ENCODE assay signal across 8 cellular contexts in the genomic region with DNA sequence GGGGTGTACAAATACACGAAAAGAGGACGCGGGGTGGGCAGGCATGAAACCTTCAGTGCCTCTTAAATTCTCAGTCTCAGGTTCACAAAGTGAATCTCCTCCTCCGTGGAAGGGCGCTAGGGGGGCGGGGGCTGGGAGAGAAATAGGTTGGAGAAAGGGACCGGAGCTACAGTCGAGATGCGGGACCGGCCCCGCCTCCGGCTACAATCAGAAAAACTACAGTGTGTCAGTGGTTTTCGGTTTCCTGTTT. TPM values are rescaled to one million over a fixed set of nuclear protein-coding genes. Genes with fewer than 3 reads are reported as not detected.
A peak's percentile ranks its signal among the peaks of the same experiment; 100 is the strongest.
DNase-seq lines count a peak whose midpoint lies in the region; ATAC-seq and TF ChIP-seq lines count a peak whose summit lies in the region.

No MANE protein-coding gene starts in this region.

- intact Hi-C loops in prostate gland (cut with DNase I), result loop anchor here (2.0 to 10.0 kb wide), 8 partner anchors 53 to 483 kb away; partner anchors contain the start of gene MGST2

- ATAC-seq in HG03378 (IDR thresholded peaks at IDR 0.05; ENCODE audit: unreplicated experiment), result no peak

- TF ChIP-seq CTCF in fibroblast of pulmonary artery (IDR thresholded peaks at IDR 0.05; ENCODE audit: low read length, missing control alignments) (no peak), prostate gland (IDR thresholded peaks at IDR 0.05) (peak in 1 of 4 experiments; percentile 1)

- no peaks in the 10 kb centered on the region for H3K27me3 ChIP-seq in prostate gland (replicated peaks; ENCODE audit: insufficient read depth)

- TF ChIP-seq POLR2A in prostate gland (IDR thresholded peaks at IDR 0.05), result peak; percentile 7

- POLR2A ChIA-PET in activated CD4-positive, alpha-beta memory T cell treated with anti-CD3 and anti-CD28 coated beads, Interleukin-2, amount 10 ng/mL, durations not matched to agents 7 days and 5 days (lab: Charles Lee), result interaction anchor here (0.7 to 2.3 kb wide), 13 partner anchors 12 to 591 kb away, joined by 3 to 11 read pairs (median 4); partner anchors contain the start of gene SCOC

- H3K27ac ChIP-seq in prostate gland, result peak overlapping the region; percentile 97 to 99

- H3K4me3 Mint-ChIP-seq in activated T-cell treated with anti-CD3 and anti-CD28 coated beads, Interleukin-2, amount 50 U/mL, for 24 hours, result peak overlapping the region; percentile 86
- H3K4me3 Mint-ChIP-seq in activated CD4-positive, alpha-beta memory T cell treated with anti-CD3 and anti-CD28 coated beads, Interleukin-2, amount 10 ng/mL, durations not matched to agents 7 days and 5 days, result peak overlapping the region; percentile 91

- H3K4me1 Mint-ChIP-seq in activated T-cell treated with anti-CD3 and anti-CD28 coated beads, Interleukin-2, amount 50 U/mL, for 24 hours (ENCODE audit: low read depth), result peaks cover 38% of the 10 kb centered on the region
- H3K4me1 Mint-ChIP-seq in activated CD4-positive, alpha-beta memory T cell treated with anti-CD3 and anti-CD28 coated beads, Interleukin-2, amount 10 ng/mL, durations not matched to agents 7 days and 5 days, result peaks cover 35% of the 10 kb centered on the region

- no peaks in the 10 kb centered on the region for H3K9me3 Mint-ChIP-seq in activated T-cell treated with anti-CD3 and anti-CD28 coated beads, Interleukin-2, amount 50 U/mL, for 24 hours
- H3K9me3 Mint-ChIP-seq in activated CD4-positive, alpha-beta memory T cell treated with anti-CD3 and anti-CD28 coated beads, Interleukin-2, amount 10 ng/mL, durations not matched to agents 7 days and 5 days, result no peaks in the 10 kb centered on the region

- H3K27me3 Mint-ChIP-seq in activated T-cell treated with anti-CD3 and anti-CD28 coated beads, Interleukin-2, amount 50 U/mL, for 24 hours, result peaks cover 33% of the 10 kb centered on the region
- H3K27me3 Mint-ChIP-seq in activated CD4-positive, alpha-beta memory T cell treated with anti-CD3 and anti-CD28 coated beads, Interleukin-2, amount 10 ng/mL, durations not matched to agents 7 days and 5 days, result peaks cover 61% of the 10 kb centered on the region

- H3K27ac Mint-ChIP-seq in activated T-cell treated with anti-CD3 and anti-CD28 coated beads, Interleukin-2, amount 50 U/mL, for 24 hours, result peak overlapping the region; percentile 83
- H3K27ac Mint-ChIP-seq in activated CD4-positive, alpha-beta memory T cell treated with anti-CD3 and anti-CD28 coated beads, Interleukin-2, amount 10 ng/mL, durations not matched to agents 7 days and 5 days, result peak overlapping the region; percentile 78

- H3K36me3 ChIP-seq in prostate gland, result no peaks in the 10 kb centered on the region

- H3K4me1 ChIP-seq in prostate gland (replicated peaks), result peaks cover 6% of the 10 kb centered on the region

- peaks cover 2% of the 10 kb centered on the region for H3K36me3 Mint-ChIP-seq in activated T-cell treated with anti-CD3 and anti-CD28 coated beads, Interleukin-2, amount 50 U/mL, for 24 hours (ENCODE audit: low read depth)
- H3K36me3 Mint-ChIP-seq in activated CD4-positive, alpha-beta memory T cell treated with anti-CD3 and anti-CD28 coated beads, Interleukin-2, amount 10 ng/mL, durations not matched to agents 7 days and 5 days (ENCODE audit: low read depth), result peaks cover 5% of the 10 kb centered on the region

- H3K4me3 ChIP-seq in fibroblast of pulmonary artery (replicated peaks; ENCODE audit: low read depth, low read length) (peak overlapping the region; percentile 79), prostate gland (peak overlapping the region; percentile 79 to 80)

- no peaks in the 10 kb centered on the region for H3K9me3 ChIP-seq in prostate gland

- CTCF ChIA-PET in activated CD4-positive, alpha-beta memory T cell treated with anti-CD3 and anti-CD28 coated beads, Interleukin-2, amount 10 ng/mL, durations not matched to agents 7 days and 5 days (lab: Charles Lee), result interaction anchor here (0.7 to 1.3 kb wide), 6 partner anchors 17 to 84 kb away, joined by 3 to 5 read pairs (median 3); no protein-coding TSS in a partner anchor

- DNase-seq in activated T-cell treated with anti-CD3 and anti-CD28 coated beads, Interleukin-2, amount 50 U/mL, for 24 hours, result no peak
- no peak for DNase-seq in activated T-cell treated with anti-CD3 and anti-CD28 coated beads, Interleukin-2, amount 50 U/mL, for 1 hour
- DNase-seq in activated CD4-positive, alpha-beta memory T cell treated with anti-CD3 and anti-CD28 coated beads, Interleukin-2, amount 10 ng/mL, durations not matched to agents 7 days and 5 days, result peak; percentile 76
- DNase-seq in fibroblast of pulmonary artery (ENCODE audit: low read depth) (no peak), prostate gland (ENCODE audit: low spot score) (peak; percentile 92), NK-92 (lab: John Stamatoyannopoulos, UW; ENCODE audit: unreplicated experiment) (no peak), MV-4-11 (lab: John Stamatoyannopoulos, UW) (no peak)

- 0% methylated on average over 13 of the region's 13 CpGs for WGBS in prostate gland

RNA-seq across cellular contexts. Expression of gene MAML3, which starts 3.4 kb away (rescaled TPM):
- 1 to 10 TPM; 2.5 to 2.6 TPM for total RNA-seq in activated CD4-positive, alpha-beta memory T cell treated with anti-CD3 and anti-CD28 coated beads, Interleukin-2, amount 10 ng/mL, durations not matched to agents 7 days and 5 days
- 10 to 100 TPM; 15.0 to 30.6 TPM for total RNA-seq in prostate gland

Comparison
In these comparisons a context has a peak if more than half of its experiments do, and no peak if none do; other contexts are left out.
1. DNase-seq: peak in activated CD4-positive, alpha-beta memory T cell treated with anti-CD3 and anti-CD28 coated beads, Interleukin-2, amount 10 ng/mL, durations not matched to agents 7 days and 5 days (single experiment) and prostate gland (single experiment); none in activated T-cell treated with anti-CD3 and anti-CD28 coated beads, Interleukin-2, amount 50 U/mL, for 24 hours (single experiment), activated T-cell treated with anti-CD3 and anti-CD28 coated beads, Interleukin-2, amount 50 U/mL, for 1 hour (single experiment), fibroblast of pulmonary artery (single experiment), NK-92 (single experiment) and MV-4-11 (single experiment).
2. RNA of gene MAML3, which starts 3.4 kb away (total RNA-seq): 15.0 to 30.6 TPM in prostate gland; 2.5 to 2.6 TPM in activated CD4-positive, alpha-beta memory T cell treated with anti-CD3 and anti-CD28 coated beads, Interleukin-2, amount 10 ng/mL, durations not matched to agents 7 days and 5 days; every median in the first group is over 4 times any median in the second.